ENCODE assay signal across 13 cellular contexts in genomic region chr1:26582053-26582835, GRCh38. TPM values are rescaled to one million over a fixed set of nuclear protein-coding genes. Genes with fewer than 3 reads are reported as not detected.
DNase-seq lines count a peak whose midpoint lies in the region; ATAC-seq lines count a peak whose summit lies in the region.
"Had no signal": no experiment of that assay in that cellular context is flagged by ENCODE, and none has a peak within 500 bp of the region (broad histone marks: within the 10 kb centered on the region; RNA-seq: fewer than 3 reads in every experiment).

No MANE protein-coding gene starts in this region.

- no peak overlapping the region for H3K4me3 Mint-ChIP-seq in effector memory CD8-positive, alpha-beta T cell
- H3K4me3 Mint-ChIP-seq: B cell, brain had no signal

- H3K27ac Mint-ChIP-seq in effector memory CD8-positive, alpha-beta T cell: peak overlapping the region; percentile 68 to 73
- H3K27ac Mint-ChIP-seq: B cell, brain had no signal

- peaks cover 3% of the 10 kb centered on the region for H3K36me3 Mint-ChIP-seq in effector memory CD8-positive, alpha-beta T cell (ENCODE audit: insufficient read depth)
- H3K36me3 Mint-ChIP-seq: brain had no signal

- DNase-seq in stimulated activated CD4-positive, alpha-beta T cell treated with anti-CD3 and anti-CD28 coated beads, Interleukin-1b, Interleukin-23, amount 100 ng/mL, for 48 hours: peak; percentile 42
- no peak for DNase-seq in stimulated activated CD4-positive, alpha-beta T cell treated with anti-CD3 and anti-CD28 coated beads, Interleukin-2, amount 100 ng/mL, for 24 hours
- peak; percentile 30 for DNase-seq in NCI-H510A treated with DMSO at 0.1 percent for 48 hours (lab: John Stamatoyannopoulos, UW)
- no peak for DNase-seq in effector memory CD8-positive, alpha-beta T cell
- no peak for DNase-seq in cortex of kidney (lab: John Stamatoyannopoulos, UW)
- no peak for DNase-seq in foreskin melanocyte
- DNase-seq: kidney, NCI-H1694 treated with DMSO at 0.1 percent for 48 hours, NCI-H446 treated with DMSO at 0.1 percent for 48 hours, SHP77 had no signal

- H3K4me1 Mint-ChIP-seq in effector memory CD8-positive, alpha-beta T cell (ENCODE audit: low read depth in 2 of 2): peaks cover 17 to 19% of the 10 kb centered on the region in 2 donors
- H3K4me1 Mint-ChIP-seq: B cell, brain had no signal

- H3K9me3 Mint-ChIP-seq in effector memory CD8-positive, alpha-beta T cell: no peaks in the 10 kb centered on the region

- no peaks in the 10 kb centered on the region for H3K27me3 Mint-ChIP-seq in effector memory CD8-positive, alpha-beta T cell
- H3K27me3 Mint-ChIP-seq: B cell had no signal

- no peak for ATAC-seq in effector memory CD8-positive, alpha-beta T cell (replicated peaks)
- no peak for ATAC-seq in esophagus mucosa

RNA-seq across cellular contexts. Expression of gene RPS6KA1, which starts 52.7 kb away (rescaled TPM):
- total RNA-seq in esophagus mucosa: 27.3 TPM

Comparison
In these comparisons a context has a peak if more than half of its experiments do, and no peak if none do; other contexts are left out.
1. DNase-seq: peak in stimulated activated CD4-positive, alpha-beta T cell treated with anti-CD3 and anti-CD28 coated beads, Interleukin-1b, Interleukin-23, amount 100 ng/mL, for 48 hours (single experiment) and NCI-H510A treated with DMSO at 0.1 percent for 48 hours (single experiment); none in stimulated activated CD4-positive, alpha-beta T cell treated with anti-CD3 and anti-CD28 coated beads, Interleukin-2, amount 100 ng/mL, for 24 hours (0 of 2), effector memory CD8-positive, alpha-beta T cell (0 of 3), cortex of kidney (single experiment) and foreskin melanocyte (single experiment).